Comparison of ENCODE assay signal across 28 cellular contexts in the genomic region with DNA sequence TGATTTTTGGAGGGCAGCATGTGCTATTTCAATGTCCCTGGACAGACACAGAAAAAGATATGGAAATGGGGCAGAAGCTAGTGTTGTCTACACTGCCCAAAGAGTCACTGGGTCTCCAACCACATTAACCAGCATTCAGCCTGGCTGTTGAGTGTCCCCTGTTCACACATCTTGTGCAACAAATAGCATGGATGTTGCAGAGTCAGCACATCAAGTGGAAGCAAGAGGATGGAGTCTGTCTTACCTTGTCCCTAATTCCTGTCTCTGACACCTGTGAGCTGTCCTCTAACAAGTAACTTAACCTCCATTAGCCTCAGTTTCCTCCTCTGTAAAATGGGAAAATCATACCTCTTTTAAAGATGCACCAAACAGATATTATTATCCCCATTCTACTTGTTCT.
"Had no signal": no experiment of that assay in that cellular context is flagged by ENCODE, and none has a peak within 500 bp of the region (broad histone marks: within the 10 kb centered on the region; RNA-seq: fewer than 3 reads in every experiment).

No MANE protein-coding gene starts in this region.

- H3K27ac ChIP-seq: neural progenitor cell, ovary, parathyroid adenoma, psoas muscle, skin epidermis, spleen, suprapubic skin, testis, tibial artery, transverse colon, upper lobe of right lung, uterus had no signal

- DNase-seq: natural killer cell; occipital lobe; ovary; posterior cingulate gyrus; psoas muscle; right cardiac atrium; spleen; stimulated activated CD4-positive, alpha-beta T cell treated with anti-CD3 and anti-CD28 coated beads, Interleukin-12 subunit alpha, Interleukin-12 subunit beta, amount 100 ng/mL, for 4 hours; stimulated activated CD4-positive, alpha-beta T cell treated with anti-CD3 and anti-CD28 coated beads, Interleukin-1b, Interleukin-23, amount 100 ng/mL, for 48 hours; stimulated activated CD4-positive, alpha-beta T cell treated with anti-CD3 and anti-CD28 coated beads, Interleukin-4, amount 100 ng/mL, for 1 hour; stimulated activated CD4-positive, alpha-beta T cell treated with anti-CD3 and anti-CD28 coated beads, Interleukin-4, amount 100 ng/mL, for 4 hours; stimulated activated CD8-positive, alpha-beta memory T cell treated with anti-CD3 and anti-CD28 coated beads, Interleukin-4, amount 100 ng/mL, for 48 hours; stimulated activated naive CD4-positive, alpha-beta T cell; stimulated activated naive CD8-positive, alpha-beta T cell treated with anti-CD3 and anti-CD28 coated beads, Interleukin-15, amount 100 ng/mL, for 72 hours; stimulated activated naive CD8-positive, alpha-beta T cell treated with anti-CD3 and anti-CD28 coated beads, Interleukin-15, Interleukin-2, amounts not matched to agents 100 U/mL and 50 U/mL, for 24 hours; substantia nigra; testis; tibial artery; transverse colon; upper lobe of right lung; uterus had no signal

- H3K4me2 ChIP-seq: neural progenitor cell, smooth muscle cell had no signal

- H3K36me3 ChIP-seq: neural progenitor cell, ovary, spleen, suprapubic skin, tibial artery, transverse colon, upper lobe of right lung, uterus had no signal

- H3K4me3 ChIP-seq: neural progenitor cell, ovary, psoas muscle, skin epidermis, smooth muscle cell, suprapubic skin, testis, tibial artery, transverse colon, upper lobe of right lung, uterus had no signal

- H2AFZ ChIP-seq: neural progenitor cell, parathyroid adenoma had no signal

- H3K27me3 ChIP-seq: neural progenitor cell, ovary, testis, upper lobe of right lung, uterus had no signal

- ATAC-seq: natural killer cell; psoas muscle; right cardiac atrium; sciatic nerve; stimulated activated memory B cell treated with anti-CD40 and anti-IgM and Interleukin-4, amounts not matched to agents 10 μg/mL and 1 μg/mL and 100 μg/mL, for 72 hours; stimulated activated naive CD8-positive, alpha-beta T cell treated with anti-CD3 and anti-CD28 coated beads, Interleukin-15, amount 100 ng/mL, for 72 hours; stimulated activated naive CD8-positive, alpha-beta T cell treated with anti-CD3 and anti-CD28 coated beads, Interleukin-15, Interleukin-2, amounts not matched to agents 100 U/mL and 50 U/mL, for 24 hours; upper lobe of right lung had no signal

- H3K9ac ChIP-seq: neural progenitor cell, parathyroid adenoma had no signal

- H3K9me3 ChIP-seq: ovary, psoas muscle, spleen, suprapubic skin, testis, tibial artery, transverse colon, upper lobe of right lung, uterus had no signal

- H3K4me1 ChIP-seq: psoas muscle, suprapubic skin, testis, tibial artery, transverse colon, upper lobe of right lung, uterus had no signal
